16 cellular contexts compared by ENCODE assay signal in genomic region chr10:25076501-25077197, GRCh38.
A peak's percentile ranks its signal among the peaks of the same experiment; 100 is the strongest.
DNase-seq lines count a peak whose midpoint lies in the region; ATAC-seq and TF ChIP-seq lines count a peak whose summit lies in the region.
"Had no signal": no experiment of that assay in that cellular context is flagged by ENCODE, and none has a peak within 500 bp of the region (broad histone marks: within the 10 kb centered on the region; RNA-seq: fewer than 3 reads in every experiment).

No MANE protein-coding gene starts in this region.

- no peaks in the 10 kb centered on the region for H3K9me2 ChIP-seq in GM23248 (ENCODE audit: insufficient read depth)

- DNase-seq in A172 (ENCODE audit: low spot score) (peak; percentile 40), GM23248 (peak; percentile 9), RPMI7951 (ENCODE audit: low read depth) (peak; percentile 8), cardiac fibroblast (ENCODE audit: low read depth in 2 of 2) (peak; percentile 15 to 32), NCI-H82 treated with DMSO at 0.1 percent for 48 hours (lab: John Stamatoyannopoulos, UW; ENCODE audit: unreplicated experiment) (no peak), left cardiac atrium (no peak), glomerular visceral epithelial cell (ENCODE audit: extremely low spot score) (no peak)
- DNase-seq: CD4-positive, CD25-positive, alpha-beta regulatory T cell; H7; Kasumi-1; NCI-H1436 treated with DMSO at 0.1 percent for 48 hours; NCI-H510A; NCI-H82; Peyer's patch; SIG-M5 had no signal

- no peaks in the 10 kb centered on the region for H3K36me3 ChIP-seq in GM23248 (ENCODE audit: low read depth)
- H3K36me3 ChIP-seq: Peyer's patch had no signal

- no peak for TF ChIP-seq CTCF in cardiac fibroblast (IDR thresholded peaks at IDR 0.05; ENCODE audit: low read depth, low read length)

- H3K4me2 ChIP-seq in GM23248 (ENCODE audit: unreplicated experiment), result no peak overlapping the region

- WGBS in GM23248 (ENCODE audit: low coverage in 1 of 2, low lambda C conversion rate in 2 of 2, missing lambda C conversion rate in 2 of 2), 2 experiments, result 82 to 86% methylated on average over 9 of the region's 9 CpGs

- H3K4me3 ChIP-seq in GM23248, result no peak overlapping the region
- no peak overlapping the region for H3K4me3 ChIP-seq in cardiac fibroblast (replicated peaks in 1 of 2; ENCODE audit: low read depth in 2 of 2, low read length in 2 of 2)
- H3K4me3 ChIP-seq: Peyer's patch had no signal

- no peaks in the 10 kb centered on the region for H3K79me2 ChIP-seq in GM23248 (ENCODE audit: insufficient read depth)

- no peaks in the 10 kb centered on the region for H3K9me3 ChIP-seq in GM23248 (ENCODE audit: low read depth)
- H3K9me3 ChIP-seq: Peyer's patch had no signal

- intact Hi-C loops in left cardiac atrium (cut with DNase I), result loop anchor here in 1 of 2 donors (10.0 kb wide), 1 partner anchor 352 kb away; the partner anchor contains the start of gene ARHGAP21

- in situ Hi-C loops in GM23248 (cut with MboI), result no loop called here

- H3K4me1 ChIP-seq in GM23248 (ENCODE audit: insufficient read depth), result peaks cover 6% of the 10 kb centered on the region

- no peaks in the 10 kb centered on the region for H3K27me3 ChIP-seq in GM23248 (replicated peaks; ENCODE audit: insufficient read depth)
- H3K27me3 ChIP-seq: Peyer's patch had no signal

- H3K9ac ChIP-seq in GM23248, result no peak overlapping the region

- peaks cover 6% of the 10 kb centered on the region for H3F3A ChIP-seq in GM23248 (ENCODE audit: insufficient read depth)

- H4K20me1 ChIP-seq in GM23248 (ENCODE audit: insufficient read depth), result no peaks in the 10 kb centered on the region

- no peak overlapping the region for H2AFZ ChIP-seq in GM23248

- no peak overlapping the region for H3K27ac ChIP-seq in GM23248
- H3K27ac ChIP-seq: Peyer's patch had no signal

- ATAC-seq in HG02588 (IDR thresholded peaks at IDR 0.05; ENCODE audit: unreplicated experiment) (no peak), left cardiac atrium (no peak)

Comparison
In these comparisons a context has a peak if more than half of its experiments do, and no peak if none do; other contexts are left out.
1. DNase-seq: peak in A172 (single experiment), GM23248 (single experiment), RPMI7951 (single experiment) and cardiac fibroblast (2 of 2); none in NCI-H82 treated with DMSO at 0.1 percent for 48 hours (single experiment), left cardiac atrium (single experiment) and glomerular visceral epithelial cell (single experiment).